17 cellular contexts compared by ENCODE assay signal in the genomic region with DNA sequence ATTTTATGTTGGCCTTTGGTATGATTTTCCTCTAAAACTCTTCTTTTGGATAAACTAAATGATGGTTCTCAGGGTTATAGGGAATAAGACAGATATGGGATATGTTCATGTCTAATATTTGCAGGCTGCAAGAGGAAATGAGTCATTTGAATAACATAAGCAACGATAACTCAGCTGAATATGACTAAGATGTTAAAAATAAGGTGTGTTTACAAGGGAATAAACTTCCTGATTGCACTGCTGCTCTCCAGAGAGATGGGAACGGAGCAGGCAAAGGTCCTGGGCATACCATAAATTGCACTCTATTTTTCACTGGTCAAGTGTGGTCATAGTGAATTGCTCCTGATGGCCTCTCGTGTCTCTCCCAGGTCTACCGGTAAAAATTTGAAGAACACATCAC.
A peak's percentile ranks its signal among the peaks of the same experiment; 100 is the strongest.
DNase-seq lines count a peak whose midpoint lies in the region; ATAC-seq and TF ChIP-seq lines count a peak whose summit lies in the region.
"Had no signal": no experiment of that assay in that cellular context is flagged by ENCODE, and none has a peak within 500 bp of the region (broad histone marks: within the 10 kb centered on the region; RNA-seq: fewer than 3 reads in every experiment).

No MANE protein-coding gene starts in this region.

- TF ChIP-seq CTCF in AG04450 (IDR thresholded peaks at IDR 0.05; ENCODE audit: low read depth, low read length), result no peak
- TF ChIP-seq CTCF in cardiac fibroblast (IDR thresholded peaks at IDR 0.05; ENCODE audit: low read depth, low read length), result no peak

- no peak for ATAC-seq in HG03354 (IDR thresholded peaks at IDR 0.05; ENCODE audit: poor library complexity, severe bottlenecking, unreplicated experiment)
- no peak for ATAC-seq in GM19463 (IDR thresholded peaks at IDR 0.05; ENCODE audit: unreplicated experiment)
- ATAC-seq: activated CD8-positive, alpha-beta T cell treated with anti-CD3 and anti-CD28 coated beads for 36 hours; T-helper 17 cell had no signal

- no peak overlapping the region for H3K18ac ChIP-seq in mesenchymal stem cell (ENCODE audit: low read depth in 1 of 2, low read length in 2 of 2)

- no peak overlapping the region for H3K4ac ChIP-seq in mesenchymal stem cell (ENCODE audit: low read depth in 1 of 2, low read length in 2 of 2)

- H4K91ac ChIP-seq in mesenchymal stem cell (ENCODE audit: low read length), result no peak overlapping the region

- H2BK12ac ChIP-seq in mesenchymal stem cell (ENCODE audit: low read length in 2 of 2), result no peak overlapping the region

- H2AK5ac ChIP-seq in mesenchymal stem cell (ENCODE audit: low read length, severe bottlenecking), result no peak overlapping the region

- H4K8ac ChIP-seq in mesenchymal stem cell (ENCODE audit: low read length), result no peak overlapping the region

- peak; percentile 84 for DNase-seq in AG04450 (ENCODE audit: low read depth, low spot score)
- peak; percentile 84 for DNase-seq in HS-27A (ENCODE audit: low read depth)
- peak; percentile 67 to 84 for DNase-seq in cardiac fibroblast (ENCODE audit: low read depth in 2 of 2)
- peak; percentile 89 for DNase-seq in mesenchymal stem cell
- DNase-seq in NCI-H345 (lab: John Stamatoyannopoulos, UW), result no peak
- DNase-seq in T-helper 1 cell, result no peak
- DNase-seq: activated CD8-positive, alpha-beta T cell treated with anti-CD3 and anti-CD28 coated beads for 36 hours; activated naive CD4-positive, alpha-beta T cell treated with Interleukin-2 at 50 U/mL for 16 hours; C1 segment of cervical spinal cord; GOT3; heart right ventricle; KG1; NCI-H2081 treated with DMSO at 0.1 percent for 48 hours; T-helper 17 cell had no signal

- H3K27ac ChIP-seq in AG04450 (ENCODE audit: low read depth, low read length), result peak overlapping the region; percentile 94
- H3K27ac ChIP-seq in mesenchymal stem cell (ENCODE audit: low read length, poor library complexity, severe bottlenecking), result peak overlapping the region; percentile 22
- H3K27ac ChIP-seq: heart right ventricle, suprapubic skin had no signal

- H3K23ac ChIP-seq in mesenchymal stem cell (ENCODE audit: low read length in 2 of 2), result no peak overlapping the region

- no peak overlapping the region for H3K9ac ChIP-seq in mesenchymal stem cell (ENCODE audit: low read length)

- H3K4me3 ChIP-seq in AG04450 (ENCODE audit: low read depth, low read length) (no peak overlapping the region), cardiac fibroblast (replicated peaks in 1 of 2; ENCODE audit: low read depth in 2 of 2, low read length in 2 of 2) (no peak overlapping the region), mesenchymal stem cell (ENCODE audit: insufficient read depth in 1 of 2, low read depth in 1 of 2, low read length in 2 of 2) (no peak overlapping the region)
- H3K4me3 ChIP-seq: heart right ventricle, suprapubic skin had no signal

- H3K79me1 ChIP-seq in mesenchymal stem cell (replicated peaks; ENCODE audit: low read length, poor library complexity, severe bottlenecking), result no peaks in the 10 kb centered on the region

- H3K14ac ChIP-seq in mesenchymal stem cell (ENCODE audit: low read length in 2 of 2), result no peak overlapping the region

- no peaks in the 10 kb centered on the region for H3K36me3 ChIP-seq in mesenchymal stem cell (ENCODE audit: control insufficient read depth in 1 of 2, insufficient read depth in 2 of 2, low read depth in 1 of 2, low read length in 2 of 2)
- H3K36me3 ChIP-seq: heart right ventricle, suprapubic skin had no signal

- no peak overlapping the region for H3K4me2 ChIP-seq in mesenchymal stem cell (ENCODE audit: low read length, poor library complexity, severe bottlenecking)

- no peak overlapping the region for H2BK15ac ChIP-seq in mesenchymal stem cell (ENCODE audit: low read depth, poor library complexity, severe bottlenecking)

- CTCF ChIA-PET in AG04450 (lab: Charles Lee), result no interaction called here

- H2AFZ ChIP-seq in mesenchymal stem cell (ENCODE audit: low read depth, low read length), result no peak overlapping the region

- H3K27me3 ChIP-seq in AG04450 (ENCODE audit: control insufficient read depth, insufficient read depth, low read length), result no peaks in the 10 kb centered on the region
- no peaks in the 10 kb centered on the region for H3K27me3 ChIP-seq in mesenchymal stem cell (ENCODE audit: control insufficient read depth in 1 of 2, insufficient read depth in 1 of 2, low read length in 2 of 2)
- H3K27me3 ChIP-seq: heart right ventricle, suprapubic skin had no signal

- no peak overlapping the region for H2BK120ac ChIP-seq in mesenchymal stem cell (ENCODE audit: low read depth, low read length)

- WGBS in mesenchymal stem cell, result 1% methylated on average over 4 of the region's 4 CpGs

- H3K4me1 ChIP-seq in mesenchymal stem cell (ENCODE audit: control insufficient read depth, insufficient read depth, low read depth, low read length), result peaks cover 2% of the 10 kb centered on the region
- H3K4me1 ChIP-seq: heart right ventricle, suprapubic skin had no signal

- POLR2A ChIA-PET in AG04450 (lab: Yijun Ruan, JAX), result no interaction called here

- no peak overlapping the region for H2BK5ac ChIP-seq in mesenchymal stem cell (ENCODE audit: low read depth, low read length, poor library complexity, severe bottlenecking)

- H3K9me3 ChIP-seq in AG04450 (ENCODE audit: control insufficient read depth, insufficient read depth, low read length), result no peaks in the 10 kb centered on the region
- H3K9me3 ChIP-seq in mesenchymal stem cell (ENCODE audit: control insufficient read depth, low read length), result no peaks in the 10 kb centered on the region
- H3K9me3 ChIP-seq: heart right ventricle, suprapubic skin had no signal

Comparison
In these comparisons a context has a peak if more than half of its experiments do, and no peak if none do; other contexts are left out.
1. DNase-seq: peak in AG04450 (single experiment), HS-27A (single experiment), cardiac fibroblast (2 of 2) and mesenchymal stem cell (single experiment); none in NCI-H345 (single experiment) and T-helper 1 cell (0 of 5).